In genomic region chr9:133881671-133882381, GRCh38 we compare ENCODE assay signal across 11 cellular contexts.
DNase-seq lines count a peak whose midpoint lies in the region; ATAC-seq and TF ChIP-seq lines count a peak whose summit lies in the region.
"Had no signal": no experiment of that assay in that cellular context is flagged by ENCODE, and none has a peak within 500 bp of the region (broad histone marks: within the 10 kb centered on the region; RNA-seq: fewer than 3 reads in every experiment).

No MANE protein-coding gene starts in this region.

- no peaks in the 10 kb centered on the region for H3K4me1 Mint-ChIP-seq in activated naive CD4-positive, alpha-beta T cell treated with anti-CD3 and anti-CD28 coated beads, Interleukin-2, amount 10 ng/mL, durations not matched to agents 7 days and 5 days

- H3K4me3 Mint-ChIP-seq in activated naive CD4-positive, alpha-beta T cell treated with anti-CD3 and anti-CD28 coated beads, Interleukin-2, amount 10 ng/mL, durations not matched to agents 7 days and 5 days = no peak overlapping the region
- H3K4me3 Mint-ChIP-seq: activated T-cell treated with anti-CD3 and anti-CD28 coated beads, Interleukin-2, amount 50 U/mL, for 72 hours had no signal

- no peaks in the 10 kb centered on the region for H3K27me3 Mint-ChIP-seq in activated naive CD4-positive, alpha-beta T cell treated with anti-CD3 and anti-CD28 coated beads, Interleukin-2, amount 10 ng/mL, durations not matched to agents 7 days and 5 days

- no peaks in the 10 kb centered on the region for H3K9me3 Mint-ChIP-seq in activated naive CD4-positive, alpha-beta T cell treated with anti-CD3 and anti-CD28 coated beads, Interleukin-2, amount 50 U/mL, for 72 hours
- H3K9me3 Mint-ChIP-seq in activated naive CD4-positive, alpha-beta T cell treated with anti-CD3 and anti-CD28 coated beads, Interleukin-2, amount 10 ng/mL, durations not matched to agents 7 days and 5 days = no peaks in the 10 kb centered on the region
- H3K9me3 Mint-ChIP-seq: activated T-cell treated with anti-CD3 and anti-CD28 coated beads, Interleukin-2, amount 50 U/mL, for 72 hours had no signal

- H3K36me3 ChIP-seq in SJCRH30 = no peaks in the 10 kb centered on the region
- no peaks in the 10 kb centered on the region for H3K36me3 ChIP-seq in thyroid gland
- no peaks in the 10 kb centered on the region for H3K36me3 ChIP-seq in mucosa of descending colon (ENCODE audit: low read depth)

- ATAC-seq in activated naive CD4-positive, alpha-beta T cell treated with anti-CD3 and anti-CD28 coated beads, Interleukin-2, amount 50 U/mL, for 72 hours = no peak
- ATAC-seq in GM18909 (IDR thresholded peaks at IDR 0.05; ENCODE audit: poor library complexity, unreplicated experiment) (no peak), mucosa of descending colon (no peak)
- ATAC-seq: activated T-cell treated with anti-CD3 and anti-CD28 coated beads, Interleukin-2, amount 50 U/mL, for 72 hours had no signal

- intact Hi-C loops in thyroid gland (cut with DNase I) = no loop called here
- intact Hi-C loops in posterior cingulate gyrus (cut with DNase I) = no loop called here
- intact Hi-C loops in mucosa of descending colon (cut with DNase I, micrococcal nuclease) = no loop called here

- H3K27ac ChIP-seq in SJCRH30 (peak overlapping the region; percentile 43), thyroid gland (peak overlapping the region in 1 of 3 donors; percentile 21)

- H3K9me3 ChIP-seq in SJCRH30 (replicated peaks) = no peaks in the 10 kb centered on the region
- H3K9me3 ChIP-seq in thyroid gland = no peaks in the 10 kb centered on the region
- H3K9me3 ChIP-seq in mucosa of descending colon = no peaks in the 10 kb centered on the region

- peak overlapping the region; percentile 50 to 79 for H3K27ac Mint-ChIP-seq in activated naive CD4-positive, alpha-beta T cell treated with anti-CD3 and anti-CD28 coated beads, Interleukin-2, amount 50 U/mL, for 72 hours
- H3K27ac Mint-ChIP-seq in activated naive CD4-positive, alpha-beta T cell treated with anti-CD3 and anti-CD28 coated beads, Interleukin-2, amount 10 ng/mL, durations not matched to agents 7 days and 5 days = no peak overlapping the region

- CTCF ChIA-PET in activated naive CD4-positive, alpha-beta T cell treated with anti-CD3 and anti-CD28 coated beads, Interleukin-2, amount 10 ng/mL, durations not matched to agents 7 days and 5 days (lab: Charles Lee) = no interaction called here

- 72 to 78% methylated on average over 21 to 24 of the region's 24 CpGs for WGBS in thyroid gland, 2 donors

- H3K4me1 ChIP-seq in SJCRH30 (peaks cover 40% of the 10 kb centered on the region), thyroid gland (peaks cover 0 to 6% of the 10 kb centered on the region in 2 donors), mucosa of descending colon (ENCODE audit: low read depth) (no peaks in the 10 kb centered on the region)

- TF ChIP-seq CTCF in thyroid gland (IDR thresholded peaks at IDR 0.05) = no peak
- TF ChIP-seq CTCF in mucosa of descending colon (IDR thresholded peaks at IDR 0.05) = no peak

- H3K4me3 ChIP-seq in SJCRH30 (no peak overlapping the region), thyroid gland (replicated peaks in 1 of 3) (no peak overlapping the region), mucosa of descending colon (no peak overlapping the region)

- no peak for TF ChIP-seq POLR2A in thyroid gland (IDR thresholded peaks at IDR 0.05)

- no peak for DNase-seq in activated naive CD4-positive, alpha-beta T cell treated with anti-CD3 and anti-CD28 coated beads, Interleukin-2, amount 50 U/mL, for 72 hours (ENCODE audit: low spot score in 2 of 2)
- DNase-seq in activated naive CD4-positive, alpha-beta T cell treated with anti-CD3 and anti-CD28 coated beads, Interleukin-2, amount 10 ng/mL, durations not matched to agents 7 days and 5 days = no peak
- DNase-seq in SJCRH30 (no peak), islet precursor cell (peak; percentile 72), thyroid gland (peak; percentile 69 to 74), posterior cingulate gyrus (no peak), mucosa of descending colon (no peak)
- DNase-seq: activated T-cell treated with anti-CD3 and anti-CD28 coated beads, Interleukin-2, amount 50 U/mL, for 72 hours; NCI-H146; RPMI8226 had no signal

- no peaks in the 10 kb centered on the region for H3K36me3 Mint-ChIP-seq in activated naive CD4-positive, alpha-beta T cell treated with anti-CD3 and anti-CD28 coated beads, Interleukin-2, amount 50 U/mL, for 72 hours
- no peaks in the 10 kb centered on the region for H3K36me3 Mint-ChIP-seq in activated naive CD4-positive, alpha-beta T cell treated with anti-CD3 and anti-CD28 coated beads, Interleukin-2, amount 10 ng/mL, durations not matched to agents 7 days and 5 days

- H3K27me3 ChIP-seq in SJCRH30 (no peaks in the 10 kb centered on the region), thyroid gland (no peaks in the 10 kb centered on the region)

Comparison
In these comparisons a context has a peak if more than half of its experiments do, and no peak if none do; other contexts are left out.
1. DNase-seq: peak in islet precursor cell (single experiment) and thyroid gland (2 of 2); none in activated naive CD4-positive, alpha-beta T cell treated with anti-CD3 and anti-CD28 coated beads, Interleukin-2, amount 50 U/mL, for 72 hours (0 of 2), activated naive CD4-positive, alpha-beta T cell treated with anti-CD3 and anti-CD28 coated beads, Interleukin-2, amount 10 ng/mL, durations not matched to agents 7 days and 5 days (single experiment), SJCRH30 (0 of 2), posterior cingulate gyrus (0 of 10) and mucosa of descending colon (0 of 3).